In the genomic region with DNA sequence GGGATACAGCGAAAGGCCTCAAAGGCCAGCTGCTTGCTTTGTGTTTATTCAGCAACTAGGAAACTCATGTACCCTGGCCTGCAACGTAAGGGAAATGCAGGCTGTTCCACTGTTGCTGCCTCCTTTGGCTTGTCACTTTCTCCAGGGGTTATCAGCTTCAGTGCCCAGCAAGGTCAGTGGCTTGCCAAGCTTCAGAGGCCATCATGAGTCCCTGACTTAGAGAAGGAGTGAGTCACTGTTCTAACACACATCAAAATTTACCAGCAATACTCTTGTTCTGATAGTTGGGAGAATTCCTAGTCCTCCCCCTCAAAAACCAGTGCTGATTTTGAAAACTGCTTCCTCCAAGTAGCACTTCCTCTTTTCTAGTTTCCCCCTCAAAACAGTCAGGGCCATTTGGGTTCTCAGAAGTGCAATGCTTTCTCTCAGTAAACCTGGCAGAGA, we compare ENCODE assay signal across 8 cellular contexts.
A peak's percentile ranks its signal among the peaks of the same experiment; 100 is the strongest.
DNase-seq lines count a peak whose midpoint lies in the region; ATAC-seq, FAIRE-seq and TF ChIP-seq lines count a peak whose summit lies in the region.

No MANE protein-coding gene starts in this region.

- H3K9me3 ChIP-seq in H1 (ENCODE audit: insufficient read depth in 2 of 2, low read depth in 1 of 2, low read length in 1 of 2), result no peaks in the 10 kb centered on the region

- H2BK15ac ChIP-seq in H1 (ENCODE audit: low read length), result no peak overlapping the region

- H3K9me3 Mint-ChIP-seq in Calu3 (ENCODE audit: low read depth, unreplicated experiment), result no peaks in the 10 kb centered on the region

- H2BK12ac ChIP-seq in H1 (ENCODE audit: low read depth, low read length), result no peak overlapping the region

- H2AK5ac ChIP-seq in H1 (ENCODE audit: low read depth, low read length), result no peak overlapping the region

- TF ChIP-seq CTCF in H1 (IDR thresholded peaks at IDR 0.05; ENCODE audit: control extremely low read depth in 1 of 3, insufficient read depth in 1 of 3, low read depth in 1 of 3, low read length in 3 of 3), result no peak
- no peak for TF ChIP-seq CTCF in Calu3 (IDR thresholded peaks at IDR 0.05; ENCODE audit: unreplicated experiment)

- H3K14ac ChIP-seq in H1 (ENCODE audit: insufficient read length), result no peak overlapping the region

- no peak overlapping the region for H3K4ac ChIP-seq in H1 (replicated peaks; ENCODE audit: insufficient read length, low read depth, low read length)

- no peak overlapping the region for H3K56ac ChIP-seq in H1 (replicated peaks; ENCODE audit: insufficient read length, low read depth, low read length)

- peak; percentile 27 for DNase-seq in EH (ENCODE audit: low read depth)
- peak; percentile 96 to 97 for DNase-seq in Kasumi-1 (lab: John Stamatoyannopoulos, UW)
- no peak for DNase-seq in H1 (ENCODE audit: low read depth in 1 of 2, low spot score in 2 of 2)
- no peak for DNase-seq in NCI-H2029 (lab: John Stamatoyannopoulos, UW)
- DNase-seq in Calu3, result no peak
- no peak for DNase-seq in NCI-H748 treated with DMSO at 0.1 percent for 48 hours (lab: John Stamatoyannopoulos, UW)

- H2BK20ac ChIP-seq in H1 (ENCODE audit: low read length), result no peak overlapping the region

- no peaks in the 10 kb centered on the region for H3K27me3 ChIP-seq in H1 (replicated peaks in 1 of 4; ENCODE audit: control insufficient read depth in 3 of 4, extremely low read depth in 1 of 4, insufficient read depth in 3 of 4, low read length in 3 of 4)

- TF ChIP-seq RAD21 in H1 (IDR thresholded peaks at IDR 0.05 in 1 of 2, conservative IDR thresholded peaks at IDR 0.05 in 1 of 2; ENCODE audit: low read depth in 2 of 2, low read length in 2 of 2), result no peak

- H3K4me1 Mint-ChIP-seq in Calu3 (ENCODE audit: low read depth, unreplicated experiment), result peaks cover 5% of the 10 kb centered on the region

- no peak overlapping the region for H3K27ac Mint-ChIP-seq in Calu3 (ENCODE audit: unreplicated experiment)

- no peaks in the 10 kb centered on the region for H3K4me1 ChIP-seq in H1 (replicated peaks in 1 of 4; ENCODE audit: control insufficient read depth in 3 of 4, insufficient read depth in 4 of 4, low read length in 3 of 4)

- WGBS in H1 (ENCODE audit: extremely low coverage in 1 of 2, insufficient coverage in 1 of 2, insufficient read length in 1 of 2, insufficient replicate concordance in 2 of 2, low coverage in 1 of 2, low lambda C conversion rate in 2 of 2, missing lambda C conversion rate in 1 of 2), 2 experiments, result 97% methylated on average over 2 of the region's 2 CpGs; no CpG with 5 or more reads in 1 of the 2 experiments

- H3K27ac ChIP-seq in H1 (ENCODE audit: low read depth, low read length), result no peak overlapping the region
- peak overlapping the region in 19 of 21 experiments; percentile 47 to 84 (median 66) for H3K27ac ChIP-seq in skin epidermis

- no peak for TF ChIP-seq EP300 in H1 (IDR thresholded peaks at IDR 0.05; ENCODE audit: borderline replicate concordance in 1 of 2, low read depth in 2 of 2, low read length in 2 of 2)

- H3K23ac ChIP-seq in H1 (ENCODE audit: insufficient read length), result no peak overlapping the region

- H2BK120ac ChIP-seq in H1 (replicated peaks; ENCODE audit: low read depth, low read length), result no peak overlapping the region

- TF ChIP-seq POLR2A in H1 (IDR thresholded peaks at IDR 0.05; ENCODE audit: control extremely low read depth in 1 of 2, low read depth in 2 of 2, low read length in 2 of 2), result no peak

- intact Hi-C loops in Calu3 (cut with micrococcal nuclease; ENCODE audit: unreplicated experiment), result no loop called here

- no TSS peak for BruUV-seq in Calu3 (replicated peaks; lab: Mats Ljungman, UMichigan)

- no peaks in the 10 kb centered on the region for H3K27me3 Mint-ChIP-seq in Calu3 (ENCODE audit: unreplicated experiment)

- no peak for FAIRE-seq in H1 (lab: Jason Lieb, UNC)

- peak overlapping the region; percentile 92 for H2AFZ ChIP-seq in H1 (ENCODE audit: low read length)

- no peaks in the 10 kb centered on the region for H3K79me2 ChIP-seq in H1 (ENCODE audit: control insufficient read depth in 1 of 2, insufficient read depth in 2 of 2, low read length in 2 of 2)

- no peak overlapping the region for H3K4me3 Mint-ChIP-seq in Calu3 (ENCODE audit: low read depth, unreplicated experiment)

- H3K18ac ChIP-seq in H1 (ENCODE audit: extremely low read depth, low read length), result no peak overlapping the region

- H3K36me3 Mint-ChIP-seq in Calu3 (ENCODE audit: insufficient read depth, unreplicated experiment), result no peaks in the 10 kb centered on the region

- CTCF ChIA-PET in H1 (lab: Charles Lee; ENCODE audit: partially characterized antibody) (interaction anchor here (0.9 to 2.7 kb wide), 2 partner anchors 16 to 22 kb away, joined by 3 to 6 read pairs; no protein-coding TSS in a partner anchor), Calu3 (lab: Charles Lee) (interaction anchor here (0.6 kb wide), 2 partner anchors 60 to 327 kb away, joined by 3 to 4 read pairs; no protein-coding TSS in a partner anchor)

- H3K4me3 ChIP-seq in H1 (ENCODE audit: extremely low read depth in 1 of 4, insufficient read depth in 2 of 4, low read depth in 3 of 4, low read length in 4 of 4), result no peak overlapping the region
- H3K4me3 ChIP-seq in skin epidermis, result no peak overlapping the region

- H4K5ac ChIP-seq in H1 (ENCODE audit: insufficient read length, low read depth, low read length), result no peak overlapping the region

- H3K79me1 ChIP-seq in H1 (ENCODE audit: low read depth, low read length), result no peaks in the 10 kb centered on the region

- H3K4me2 ChIP-seq in H1 (ENCODE audit: insufficient read depth in 1 of 2, low read depth in 2 of 2, low read length in 2 of 2), result no peak overlapping the region

- POLR2A ChIA-PET in H1 (lab: Charles Lee; ENCODE audit: partially characterized antibody), result no interaction called here

- ATAC-seq in GM21576 (IDR thresholded peaks at IDR 0.05; ENCODE audit: unreplicated experiment), result peak; percentile 89

- no peak overlapping the region for H3K9ac ChIP-seq in H1 (replicated peaks in 1 of 4; ENCODE audit: extremely low read depth in 1 of 4, low read depth in 3 of 4, low read length in 3 of 4)

- no peak overlapping the region for H2BK5ac ChIP-seq in H1 (ENCODE audit: low read depth, low read length)

- H4K20me1 ChIP-seq in H1 (replicated peaks in 1 of 2; ENCODE audit: control insufficient read depth in 1 of 2, insufficient read depth in 2 of 2, low read length in 2 of 2), result no peaks in the 10 kb centered on the region

- H3K36me3 ChIP-seq in H1 (ENCODE audit: control insufficient read depth in 2 of 4, insufficient read depth in 4 of 4, low read length in 3 of 4), result no peaks in the 10 kb centered on the region

- no peak overlapping the region for H4K91ac ChIP-seq in H1 (replicated peaks; ENCODE audit: insufficient read length, low read length)

- no peaks in the 10 kb centered on the region for H3K23me2 ChIP-seq in H1 (ENCODE audit: low read depth, low read length)

- no peak overlapping the region for H4K8ac ChIP-seq in H1 (ENCODE audit: extremely low read depth, insufficient read depth, low read length)

TF ChIP-seq in H1, 55 proteins besides CTCF, POLR2A, EP300 and RAD21:
- TF ChIP-seq JUND (IDR thresholded peaks at IDR 0.05; ENCODE audit: low read length) (no peak), TAF7 (optimal IDR thresholded peaks at IDR 0.05; ENCODE audit: borderline replicate concordance, low read depth, low read length) (no peak), SIN3A (conservative IDR thresholded peaks at IDR 0.05 in 1 of 2, IDR thresholded peaks at IDR 0.05 in 1 of 2; ENCODE audit: low read depth in 1 of 2, low read length in 2 of 2) (no peak), HDAC6 (IDR thresholded peaks at IDR 0.05; ENCODE audit: low read depth, low read length) (no peak)
TF ChIP-seq in H1: peak in this region for 0.

Comparison
In these comparisons a context has a peak if more than half of its experiments do, and no peak if none do; other contexts are left out.
1. DNase-seq: peak in EH (single experiment) and Kasumi-1 (2 of 2); none in H1 (0 of 2), NCI-H2029 (single experiment), Calu3 (single experiment) and NCI-H748 treated with DMSO at 0.1 percent for 48 hours (single experiment).